In the genomic region with DNA sequence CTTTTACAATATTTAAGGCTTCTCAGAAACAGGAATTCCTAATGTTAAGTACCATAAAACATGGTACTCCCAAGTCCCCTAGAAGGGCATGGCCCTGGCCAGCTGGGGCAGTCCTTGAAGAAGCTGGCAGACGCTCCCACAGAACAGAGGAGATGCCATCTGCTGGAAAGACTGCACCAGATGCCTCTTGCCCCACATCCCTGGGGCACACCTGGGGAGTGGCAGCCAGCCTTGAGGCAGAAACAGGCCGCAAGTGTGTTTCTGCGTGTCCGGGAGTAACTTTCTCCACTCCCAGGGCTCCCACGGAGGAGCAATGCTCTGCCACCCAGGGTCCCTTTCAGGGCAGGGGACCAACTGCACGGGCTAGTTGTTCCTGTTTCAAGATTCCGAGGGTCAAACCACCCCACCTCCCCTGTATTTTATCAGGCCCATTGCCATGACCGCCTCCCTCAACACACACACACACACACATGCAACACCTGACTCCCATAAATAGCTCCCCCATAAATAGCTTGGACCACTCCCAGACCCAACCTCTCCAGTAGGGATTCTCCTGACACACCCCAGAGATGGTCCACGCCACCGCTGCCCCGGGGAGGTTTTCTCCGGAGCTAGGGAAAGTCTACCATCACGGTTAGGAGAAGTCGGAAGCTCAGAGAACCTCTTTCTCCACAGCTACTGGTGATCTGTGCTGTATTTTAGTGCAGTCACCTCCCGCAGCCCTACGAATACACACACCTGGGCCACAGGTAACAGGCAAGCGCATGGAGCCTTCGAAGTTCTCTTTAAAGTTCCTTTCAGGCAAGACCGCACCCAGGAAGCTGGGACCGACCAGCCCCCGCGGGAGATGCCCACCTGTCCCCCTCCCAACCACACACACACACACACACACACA, we compare ENCODE assay signal across 10 cellular contexts. TPM values are rescaled to one million over a fixed set of nuclear protein-coding genes. Genes with fewer than 3 reads are reported as not detected.
A peak's percentile ranks its signal among the peaks of the same experiment; 100 is the strongest.
DNase-seq lines count a peak whose midpoint lies in the region; ATAC-seq and TF ChIP-seq lines count a peak whose summit lies in the region.
"Had no signal": no experiment of that assay in that cellular context is flagged by ENCODE, and none has a peak within 500 bp of the region (broad histone marks: within the 10 kb centered on the region; RNA-seq: fewer than 3 reads in every experiment).

No MANE protein-coding gene starts in this region.

- peaks cover 2 to 12% (median 2%) of the 10 kb centered on the region in 3 donors for H3K27me3 Mint-ChIP-seq in immature natural killer cell (ENCODE audit: low read depth in 3 of 3)

- no peak overlapping the region for H3K18ac ChIP-seq in mesendoderm (ENCODE audit: low read length)

- peaks cover 0 to 2% of the 10 kb centered on the region in 2 donors for H3K4me1 Mint-ChIP-seq in immature natural killer cell

- no peak overlapping the region for H3K4me2 ChIP-seq in mesendoderm (ENCODE audit: low read length)

- H3K79me1 ChIP-seq in mesendoderm (ENCODE audit: low read length): no peaks in the 10 kb centered on the region

- peaks cover 12% of the 10 kb centered on the region for H3K27me3 ChIP-seq in mesendoderm (ENCODE audit: insufficient read depth, low read length, poor library complexity)

- peaks cover 0 to 2% (median 0%) of the 10 kb centered on the region in 6 donors for H3K9me3 Mint-ChIP-seq in immature natural killer cell

- no peak overlapping the region for H3K23ac ChIP-seq in mesendoderm (ENCODE audit: low read length)

- H3K56ac ChIP-seq in mesendoderm (ENCODE audit: low read length): no peak overlapping the region

- peak; percentile 20 for DNase-seq in EL
- peak; percentile 20 for DNase-seq in NCI-H748 (lab: John Stamatoyannopoulos, UW; ENCODE audit: unreplicated experiment)
- DNase-seq in fibroblast of villous mesenchyme (ENCODE audit: low read depth): no peak
- DNase-seq in retina: peak; percentile 15
- no peak for DNase-seq in immature natural killer cell
- no peak for DNase-seq in stimulated activated CD4-positive, alpha-beta T cell treated with anti-CD3 and anti-CD28 coated beads, Interleukin-15, amount 100 ng/mL, for 24 hours
- DNase-seq in mesendoderm: no peak
- DNase-seq: Karpas-422; stimulated activated naive CD4-positive, alpha-beta T cell treated with Interleukin-2 at 50 U/mL for 16 hours had no signal

- H3K27ac ChIP-seq in mesendoderm (ENCODE audit: low read depth, low read length): no peak overlapping the region

- no peaks in the 10 kb centered on the region for H3K4me1 ChIP-seq in mesendoderm (ENCODE audit: control insufficient read depth, low read depth, low read length)

- no peak for ATAC-seq in GM19452 (IDR thresholded peaks at IDR 0.05; ENCODE audit: unreplicated experiment)

- H2BK120ac ChIP-seq in mesendoderm (ENCODE audit: low read depth, low read length): no peak overlapping the region

- no peak overlapping the region for H3K4ac ChIP-seq in mesendoderm (ENCODE audit: low read depth, low read length)

- no peak overlapping the region for H3K27ac Mint-ChIP-seq in immature natural killer cell

- H3K4me3 Mint-ChIP-seq in immature natural killer cell: no peak overlapping the region

- H3K4me3 ChIP-seq in fibroblast of villous mesenchyme (ENCODE audit: low read depth, low read length) (peak overlapping the region; percentile 49), mesendoderm (ENCODE audit: low read length) (no peak overlapping the region)

- H2BK5ac ChIP-seq in mesendoderm (ENCODE audit: low read length): no peak overlapping the region

- H3K9ac ChIP-seq in mesendoderm (ENCODE audit: low read length): no peak overlapping the region

- no peaks in the 10 kb centered on the region for H3K79me2 ChIP-seq in mesendoderm (ENCODE audit: control insufficient read depth, insufficient read depth, low read length)

- H2AK5ac ChIP-seq in mesendoderm (ENCODE audit: low read length): no peak overlapping the region

- no peak overlapping the region for H4K5ac ChIP-seq in mesendoderm (ENCODE audit: low read length)

- H3K36me3 Mint-ChIP-seq in immature natural killer cell: no peaks in the 10 kb centered on the region

- no peak overlapping the region for H2BK15ac ChIP-seq in mesendoderm (replicated peaks; ENCODE audit: low read depth)

- H4K8ac ChIP-seq in mesendoderm (ENCODE audit: low read depth, low read length): no peak overlapping the region

- TF ChIP-seq CTCF in fibroblast of villous mesenchyme (IDR thresholded peaks at IDR 0.05; ENCODE audit: insufficient read depth, low read depth, low read length): no peak

- WGBS in mesendoderm (ENCODE audit: extremely low coverage, insufficient coverage, low lambda C conversion rate): no CpG with 5 or more reads among the region's 22 CpGs

- no peaks in the 10 kb centered on the region for H3K36me3 ChIP-seq in mesendoderm (ENCODE audit: control insufficient read depth, insufficient read depth, low read length)

RNA-seq across cellular contexts. Expression of a gene that starts 1.5 kb away (rescaled TPM):
- total RNA-seq in fibroblast of villous mesenchyme: 49.0 and 54.8 TPM in 2 replicates
- not detected for polyA plus RNA-seq in immature natural killer cell
- polyA plus RNA-seq in mesendoderm (2013, experiment 1 of 2): 3.8 TPM
- 3.8 TPM for polyA plus RNA-seq in mesendoderm (2013, experiment 2 of 2)

Comparison
In these comparisons a context has a peak if more than half of its experiments do, and no peak if none do; other contexts are left out.
1. DNase-seq: peak in EL (single experiment), NCI-H748 (single experiment) and retina (single experiment); none in fibroblast of villous mesenchyme (single experiment), immature natural killer cell (0 of 3), stimulated activated CD4-positive, alpha-beta T cell treated with anti-CD3 and anti-CD28 coated beads, Interleukin-15, amount 100 ng/mL, for 24 hours (single experiment) and mesendoderm (single experiment).